ENCODE assay signal across 15 cellular contexts in genomic region chr5:126355940-126356339, GRCh38.
DNase-seq lines count a peak whose midpoint lies in the region; ATAC-seq, FAIRE-seq and TF ChIP-seq lines count a peak whose summit lies in the region.
"Had no signal": no experiment of that assay in that cellular context is flagged by ENCODE, and none has a peak within 500 bp of the region (broad histone marks: within the 10 kb centered on the region; RNA-seq: fewer than 3 reads in every experiment).

No MANE protein-coding gene starts in this region.

- POLR2A ChIA-PET in GM10248 (lab: Yijun Ruan, JAX), result no interaction called here

- no peak overlapping the region for H3K4me3 Mint-ChIP-seq in memory B cell
- H3K4me3 Mint-ChIP-seq: effector memory CD8-positive, alpha-beta T cell; natural killer cell treated with Interleukin-12 subunit alpha and Interleukin-12 subunit beta and Interleukin-15 and Interleukin-18, amount 100 ng/mL, for 72 hours had no signal

- TF ChIP-seq CTCF in GM10248 (IDR thresholded peaks at IDR 0.05; ENCODE audit: control extremely low read depth, extremely low read depth, low read depth, missing control alignments), result no peak

- DNase-seq in GM12892 (ENCODE audit: insufficient read length) (no peak), NAMALWA (ENCODE audit: low spot score) (peak; percentile 32), memory B cell (ENCODE audit: low spot score in 2 of 2) (peak in 1 of 2 donors; percentile 13), GM10248 (ENCODE audit: extremely low spot score) (no peak), putamen (ENCODE audit: low spot score) (no peak), NCI-H774 (lab: John Stamatoyannopoulos, UW) (no peak)
- no peak for DNase-seq in activated CD4-positive, alpha-beta T cell treated with anti-CD3 and anti-CD28 coated beads for 1 hour
- DNase-seq: activated CD4-positive, alpha-beta T cell treated with anti-CD3 and anti-CD28 coated beads for 4 hours; effector memory CD8-positive, alpha-beta T cell; NCI-H1048; NCI-H510A; spleen had no signal

- H3K9me3 Mint-ChIP-seq in memory B cell, result no peaks in the 10 kb centered on the region
- H3K9me3 Mint-ChIP-seq: effector memory CD8-positive, alpha-beta T cell; natural killer cell treated with Interleukin-12 subunit alpha and Interleukin-12 subunit beta and Interleukin-15 and Interleukin-18, amount 100 ng/mL, for 72 hours had no signal

- no peak overlapping the region for H3K27ac Mint-ChIP-seq in memory B cell
- H3K27ac Mint-ChIP-seq: effector memory CD8-positive, alpha-beta T cell; natural killer cell treated with Interleukin-12 subunit alpha and Interleukin-12 subunit beta and Interleukin-15 and Interleukin-18, amount 100 ng/mL, for 72 hours had no signal

- CTCF ChIA-PET in GM10248 (lab: Yijun Ruan, JAX), result interaction anchor here (0.9 to 5.3 kb wide), 9 partner anchors 13 to 184 kb away, joined by 3 to 57 read pairs (median 14); no protein-coding TSS in a partner anchor

- H3K36me3 Mint-ChIP-seq in memory B cell, result no peaks in the 10 kb centered on the region
- H3K36me3 Mint-ChIP-seq: natural killer cell treated with Interleukin-12 subunit alpha and Interleukin-12 subunit beta and Interleukin-15 and Interleukin-18, amount 100 ng/mL, for 72 hours had no signal

- peaks cover 4% of the 10 kb centered on the region for H3K4me1 Mint-ChIP-seq in memory B cell

- ATAC-seq in GM21723 (IDR thresholded peaks at IDR 0.05; ENCODE audit: unreplicated experiment) (peak; percentile 39), memory B cell (ENCODE audit: low read depth) (peak; percentile 77)
- ATAC-seq: effector memory CD8-positive, alpha-beta T cell; gastroesophageal sphincter; natural killer cell treated with Interleukin-12 subunit alpha and Interleukin-12 subunit beta and Interleukin-15 and Interleukin-18, amount 100 ng/mL, for 72 hours had no signal

- peaks cover 8% of the 10 kb centered on the region for H3K27me3 Mint-ChIP-seq in memory B cell

- FAIRE-seq in GM12892 (lab: Jason Lieb, UNC), result peak; percentile 40

- TF ChIP-seq POLR2A in GM12892 (IDR thresholded peaks at IDR 0.05; ENCODE audit: low read depth, low read length), result no peak
